ENCODE assay signal across 8 cellular contexts in genomic region chr7:35975851-35976454, GRCh38.
DNase-seq lines count a peak whose midpoint lies in the region; ATAC-seq and TF ChIP-seq lines count a peak whose summit lies in the region.

No MANE protein-coding gene starts in this region.

- intact Hi-C loops in OCI-LY7 (cut with micrococcal nuclease; ENCODE audit: unreplicated experiment) = loop anchor here (1.0 to 2.0 kb wide), 2 partner anchors 59 to 267 kb away; no protein-coding TSS in a partner anchor
- intact Hi-C loops in left ventricle myocardium inferior (cut with micrococcal nuclease) = no loop called here

- in situ Hi-C loops in Caki2 (cut with HindIII; ENCODE audit: low pct_unique_long_range_greater_than_20kb, low sequenced_read_pairs) = no loop called here

- H3K4me3 Mint-ChIP-seq in activated naive CD8-positive, alpha-beta T cell treated with anti-CD3 and anti-CD28 coated beads, Interleukin-2, amount 50 U/mL, for 24 hours = no peak overlapping the region

- TF ChIP-seq CTCF in OCI-LY7 (conservative IDR thresholded peaks at IDR 0.05; ENCODE audit: low read length) (peak; percentile 93), left ventricle myocardium inferior (IDR thresholded peaks at IDR 0.05; ENCODE audit: borderline replicate concordance) (peak; percentile 92), retinal pigment epithelial cell (conservative IDR thresholded peaks at IDR 0.05; ENCODE audit: low read depth, low read length) (peak; percentile 82)

- H3K27me3 Mint-ChIP-seq in activated naive CD8-positive, alpha-beta T cell treated with anti-CD3 and anti-CD28 coated beads, Interleukin-2, amount 50 U/mL, for 24 hours = peaks cover 15% of the 10 kb centered on the region

- no peak overlapping the region for H2AFZ ChIP-seq in OCI-LY7 (ENCODE audit: low read length)

- no peaks in the 10 kb centered on the region for H3K9me3 ChIP-seq in OCI-LY7 (ENCODE audit: low read length)
- H3K9me3 ChIP-seq in left ventricle myocardium inferior (replicated peaks) = no peaks in the 10 kb centered on the region

- no peaks in the 10 kb centered on the region for H3K9me2 ChIP-seq in OCI-LY7 (ENCODE audit: insufficient read depth, low read length)

- H3K27ac Mint-ChIP-seq in activated naive CD8-positive, alpha-beta T cell treated with anti-CD3 and anti-CD28 coated beads, Interleukin-2, amount 50 U/mL, for 24 hours = no peak overlapping the region

- H3K4me2 ChIP-seq in OCI-LY7 (ENCODE audit: low read length) = no peak overlapping the region

- BruUV-seq in OCI-LY7 (replicated peaks; lab: Mats Ljungman, UMichigan) = no TSS peak

- H3K9me3 Mint-ChIP-seq in activated naive CD8-positive, alpha-beta T cell treated with anti-CD3 and anti-CD28 coated beads, Interleukin-2, amount 50 U/mL, for 24 hours = no peaks in the 10 kb centered on the region

- H3K79me2 ChIP-seq in OCI-LY7 (ENCODE audit: insufficient read depth, low read depth, low read length) = no peaks in the 10 kb centered on the region

- POLR2A ChIA-PET in OCI-LY7 (lab: Charles Lee) = interaction anchor here (0.6 kb wide), 1 partner anchor 253 kb away, joined by 5 read pairs; no protein-coding TSS in a partner anchor

- no peaks in the 10 kb centered on the region for H3K4me1 ChIP-seq in OCI-LY7 (ENCODE audit: insufficient read depth, low read length, poor library complexity, severe bottlenecking)
- no peaks in the 10 kb centered on the region for H3K4me1 ChIP-seq in left ventricle myocardium inferior

- H4K20me1 ChIP-seq in OCI-LY7 (ENCODE audit: insufficient read depth, low read length) = no peaks in the 10 kb centered on the region

- H3K27ac ChIP-seq in OCI-LY7 (ENCODE audit: low read depth, low read length, poor library complexity, severe bottlenecking) (no peak overlapping the region), left ventricle myocardium inferior (replicated peaks) (no peak overlapping the region)

- CTCF ChIA-PET in OCI-LY7 (lab: Charles Lee; ENCODE audit: unreplicated experiment) = no interaction called here

- H3K36me3 ChIP-seq in OCI-LY7 (ENCODE audit: insufficient read depth, low read length) (no peaks in the 10 kb centered on the region), left ventricle myocardium inferior (no peaks in the 10 kb centered on the region)

- H3K27me3 ChIP-seq in left ventricle myocardium inferior (ENCODE audit: low read depth) = peaks cover 4% of the 10 kb centered on the region

- peak; percentile 76 for ATAC-seq in GM19035 (IDR thresholded peaks at IDR 0.05; ENCODE audit: unreplicated experiment)
- no peak for ATAC-seq in activated naive CD8-positive, alpha-beta T cell treated with anti-CD3 and anti-CD28 coated beads, Interleukin-2, amount 50 U/mL, for 24 hours

- DNase-seq in Caki2 (ENCODE audit: low read depth) (peak; percentile 51), KG1 (lab: John Stamatoyannopoulos, UW) (peak; percentile 69), OCI-LY7 (ENCODE audit: low spot score) (peak; percentile 81), left ventricle myocardium inferior (no peak), retinal pigment epithelial cell (ENCODE audit: low read depth) (peak; percentile 47), GOT3 (lab: John Stamatoyannopoulos, UW) (no peak)
- peak; percentile 45 for DNase-seq in activated naive CD8-positive, alpha-beta T cell treated with anti-CD3 and anti-CD28 coated beads, Interleukin-2, amount 50 U/mL, for 24 hours

- H3K4me3 ChIP-seq in OCI-LY7 (ENCODE audit: low read depth, low read length, poor library complexity, severe bottlenecking) (no peak overlapping the region), left ventricle myocardium inferior (no peak overlapping the region), retinal pigment epithelial cell (ENCODE audit: low read length) (no peak overlapping the region)

- H3K36me3 Mint-ChIP-seq in activated naive CD8-positive, alpha-beta T cell treated with anti-CD3 and anti-CD28 coated beads, Interleukin-2, amount 50 U/mL, for 24 hours (ENCODE audit: low read depth) = no peaks in the 10 kb centered on the region

- H3K4me1 Mint-ChIP-seq in activated naive CD8-positive, alpha-beta T cell treated with anti-CD3 and anti-CD28 coated beads, Interleukin-2, amount 50 U/mL, for 24 hours = peaks cover 3% of the 10 kb centered on the region

Comparison
In these comparisons a context has a peak if more than half of its experiments do, and no peak if none do; other contexts are left out.
1. DNase-seq: peak in Caki2 (single experiment), KG1 (single experiment), OCI-LY7 (single experiment), activated naive CD8-positive, alpha-beta T cell treated with anti-CD3 and anti-CD28 coated beads, Interleukin-2, amount 50 U/mL, for 24 hours (single experiment) and retinal pigment epithelial cell (single experiment); none in left ventricle myocardium inferior (single experiment) and GOT3 (single experiment).
2. Peak in every context shown above with its lines, with median percentiles within 50 percentile points of each other: CTCF ChIP-seq.